8 cellular contexts compared by ENCODE assay signal in genomic region chr21:14533555-14534400, GRCh38. TPM values are rescaled to one million over a fixed set of nuclear protein-coding genes. Genes with fewer than 3 reads are reported as not detected.
DNase-seq lines count a peak whose midpoint lies in the region; ATAC-seq and TF ChIP-seq lines count a peak whose summit lies in the region.

No MANE protein-coding gene starts in this region.

- 38 to 42% methylated on average over 5 of the region's 5 CpGs for WGBS in esophagus squamous epithelium, 2 donors

- peak in 1 of 4 donors; percentile 30 for TF ChIP-seq POLR2A in esophagus squamous epithelium (IDR thresholded peaks at IDR 0.05)

- H3K9ac ChIP-seq in OCI-LY1 (ENCODE audit: low read length) = 0 out of 2 replicates have a peak overlapping the region, but pooled peaks have one; percentile 2

- H3K9me3 Mint-ChIP-seq in HFFc6 = peaks cover 18% of the 10 kb centered on the region

- H3K27me3 ChIP-seq in OCI-LY1 (ENCODE audit: insufficient read depth, low read length) (no peaks in the 10 kb centered on the region), esophagus squamous epithelium (no peaks in the 10 kb centered on the region), dorsolateral prefrontal cortex (no peaks in the 10 kb centered on the region)

- H3K4me3 Mint-ChIP-seq in HFFc6 = no peak overlapping the region

- peaks cover 6% of the 10 kb centered on the region; the same call in 1 of the 2 replicates for H3K9me3 ChIP-seq in OCI-LY1 (ENCODE audit: low read length)
- no peaks in the 10 kb centered on the region for H3K9me3 ChIP-seq in esophagus squamous epithelium

- H3K4me1 Mint-ChIP-seq in HFFc6 (ENCODE audit: low read depth) = 0 out of 2 replicates have a peak, but pooled peaks cover 5% of the 10 kb centered on the region

- H3K79me2 ChIP-seq in OCI-LY1 (ENCODE audit: insufficient read depth, low read length) = peaks cover 15% of the 10 kb centered on the region

- no peak overlapping the region for H3K27ac Mint-ChIP-seq in HFFc6

- H3K36me3 ChIP-seq in OCI-LY1 (ENCODE audit: insufficient read depth, low read length) (no peaks in the 10 kb centered on the region), esophagus squamous epithelium (no peaks in the 10 kb centered on the region)

- peak overlapping the region; percentile 18 for H3K4me3 ChIP-seq in OCI-LY1 (ENCODE audit: low read depth, low read length, poor library complexity, severe bottlenecking)
- H3K4me3 ChIP-seq in esophagus squamous epithelium = peak overlapping the region in 1 of 4 donors; percentile 33
- H3K4me3 ChIP-seq in dorsolateral prefrontal cortex = no peak overlapping the region

- no peaks in the 10 kb centered on the region for H4K20me1 ChIP-seq in OCI-LY1 (ENCODE audit: insufficient read depth, low read length)

- ATAC-seq in GM18858 (IDR thresholded peaks at IDR 0.05; ENCODE audit: unreplicated experiment) = peak; percentile 91

- no peaks in the 10 kb centered on the region for H3K36me3 Mint-ChIP-seq in HFFc6 (ENCODE audit: low read depth)

- H3K4me1 ChIP-seq in OCI-LY1 (ENCODE audit: insufficient read depth, low read length, severe bottlenecking) = peaks cover 35% of the 10 kb centered on the region
- peaks cover 0 to 7% (median 0%) of the 10 kb centered on the region in 3 donors for H3K4me1 ChIP-seq in esophagus squamous epithelium

- H3F3A ChIP-seq in OCI-LY1 (ENCODE audit: insufficient read depth, low read length) = no peaks in the 10 kb centered on the region

- no peak overlapping the region for H2AFZ ChIP-seq in OCI-LY1 (ENCODE audit: low read length)

- H3K27ac ChIP-seq in OCI-LY1 (ENCODE audit: low read depth, low read length, poor library complexity, severe bottlenecking) (peak overlapping the region; percentile 57), esophagus squamous epithelium (peak overlapping the region in 3 of 4 donors; percentile 17 to 69 (median 19)), dorsolateral prefrontal cortex (no peak overlapping the region)

- peak overlapping the region; percentile 52 for H3K4me2 ChIP-seq in OCI-LY1 (ENCODE audit: low read length)

- DNase-seq in HFFc6 (peak; percentile 12), esophagus squamous epithelium (lab: John Stamatoyannopoulos, UW) (no peak), iPS-NIHi7 (ENCODE audit: extremely low spot score) (no peak), KBM-7 (no peak), midbrain (lab: John Stamatoyannopoulos, UW) (no peak), dorsolateral prefrontal cortex (no peak)

- H3K27me3 Mint-ChIP-seq in HFFc6 (ENCODE audit: insufficient read depth) = no peaks in the 10 kb centered on the region

- no peaks in the 10 kb centered on the region for H3K9me2 ChIP-seq in OCI-LY1 (ENCODE audit: low read depth, low read length)

- intact Hi-C loops in esophagus squamous epithelium (cut with DNase I) = no loop called here
- intact Hi-C loops in dorsolateral prefrontal cortex (cut with DNase I) = no loop called here

- in situ Hi-C loops in KBM-7 (cut with MboI; ENCODE audit: low pct_unique_long_range_greater_than_20kb, low sequenced_read_pairs) = no loop called here

- TF ChIP-seq CTCF in HFFc6 (IDR thresholded peaks at IDR 0.05) = no peak
- no peak for TF ChIP-seq CTCF in OCI-LY1 (IDR thresholded peaks at IDR 0.05; ENCODE audit: low read length)
- TF ChIP-seq CTCF in esophagus squamous epithelium (IDR thresholded peaks at IDR 0.05) = no peak
- TF ChIP-seq CTCF in dorsolateral prefrontal cortex (IDR thresholded peaks at IDR 0.05 in 54 of 56, conservative IDR thresholded peaks at IDR 0.05 in 2 of 56; ENCODE audit: low read depth in 1 of 56, partially characterized antibody in 56 of 56) = no peak

RNA-seq across cellular contexts. Expression of gene SAMSN1, which starts 12.3 kb away (rescaled TPM):
- total RNA-seq in HFFc6 (2021; fragmentation: NEBNext Ultra II Directional; extraction: Animal tissue kit (Norgen Biotek cat#: 25700)) = not detected
- total RNA-seq in esophagus squamous epithelium (1 to 10 TPM; 1.1 to 6.1 (median 3.9) TPM), dorsolateral prefrontal cortex (10 to 100 TPM in 3 of 120 experiments, 1 to 10 TPM in 115, under 1 TPM in 2; 0.54 to 13.5 (median 3.3) TPM)

Comparison
In these comparisons a context has a peak if more than half of its experiments do, and no peak if none do; other contexts are left out.
1. H3K27ac ChIP-seq: peak in OCI-LY1 (single experiment) and esophagus squamous epithelium (3 of 4); none in dorsolateral prefrontal cortex (0 of 59).